In the genomic region with DNA sequence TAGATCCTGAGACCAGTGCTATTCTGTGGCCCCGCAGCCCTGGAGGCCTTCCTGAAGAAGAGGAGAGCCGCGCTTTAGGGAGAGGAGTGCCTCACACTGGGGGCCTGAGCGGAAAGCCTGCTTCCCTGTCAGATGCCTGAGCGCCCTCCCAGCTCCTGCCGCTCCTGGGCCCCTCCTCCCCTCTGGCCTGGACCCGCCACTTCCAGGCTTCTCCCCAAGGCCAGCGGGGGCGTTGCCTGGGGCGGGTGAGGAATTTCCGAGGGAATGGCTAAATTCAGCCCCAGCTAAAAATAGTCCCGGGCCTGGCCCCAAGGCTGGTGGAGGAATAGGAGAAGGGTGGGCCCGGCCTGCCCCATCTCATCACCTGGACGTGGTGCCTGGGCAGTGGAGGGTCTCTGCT, we compare ENCODE assay signal across 10 cellular contexts. TPM values are rescaled to one million over a fixed set of nuclear protein-coding genes. Genes with fewer than 3 reads are reported as not detected.
DNase-seq lines count a peak whose midpoint lies in the region; ATAC-seq and TF ChIP-seq lines count a peak whose summit lies in the region.
"Had no signal": no experiment of that assay in that cellular context is flagged by ENCODE, and none has a peak within 500 bp of the region (broad histone marks: within the 10 kb centered on the region; RNA-seq: fewer than 3 reads in every experiment).

No MANE protein-coding gene starts in this region.

- H3K4me2 ChIP-seq in SK-N-SH = peak overlapping the region; percentile 75

- H3K27ac ChIP-seq in SK-N-SH (ENCODE audit: low read depth in 2 of 2, low read length in 1 of 2) = peak overlapping the region; percentile 92 to 98

- peaks cover 98% of the 10 kb centered on the region for H3K79me2 ChIP-seq in SK-N-SH (ENCODE audit: insufficient read depth)

- intact Hi-C loops in natural killer cell (cut with micrococcal nuclease) = no loop called here
- intact Hi-C loops in activated T-helper 1 cell treated with anti-CD3 and anti-CD28 coated beads, Interleukin-12 subunit alpha, Interleukin-12 subunit beta, Interleukin-2, Interleukin-4 antibody, amounts not matched to agents 30 ng/mL and 10 ng/mL and 1 ng/mL, durations not matched to agents 14 hours and 24 hours and 36 hours (cut with micrococcal nuclease) = no loop called here

- no peak for TF ChIP-seq RAD21 in SK-N-SH (IDR thresholded peaks at IDR 0.05; ENCODE audit: low read length)

- DNase-seq in AG04449 (ENCODE audit: low read depth, low spot score) (no peak), SK-N-SH (peak; percentile 54), glomerular visceral epithelial cell (ENCODE audit: extremely low spot score) (peak; percentile 54), natural killer cell (no peak), DMS53 treated with DMSO at 0.1 percent for 48 hours (lab: John Stamatoyannopoulos, UW; ENCODE audit: unreplicated experiment) (no peak)
- DNase-seq in activated T-helper 1 cell treated with anti-CD3 and anti-CD28 coated beads, Interleukin-12 subunit alpha, Interleukin-12 subunit beta, Interleukin-2, Interleukin-4 antibody, amounts not matched to agents 30 ng/mL and 10 ng/mL and 1 ng/mL, durations not matched to agents 14 hours and 24 hours and 36 hours (ENCODE audit: low spot score) = no peak

- H3K9me3 Mint-ChIP-seq in nephron = no peaks in the 10 kb centered on the region
- no peaks in the 10 kb centered on the region for H3K9me3 Mint-ChIP-seq in natural killer cell
- H3K9me3 Mint-ChIP-seq in activated T-helper 1 cell treated with anti-CD3 and anti-CD28 coated beads, Interleukin-12 subunit alpha, Interleukin-12 subunit beta, Interleukin-2, Interleukin-4 antibody, amounts not matched to agents 30 ng/mL and 10 ng/mL and 1 ng/mL, durations not matched to agents 14 hours and 24 hours and 36 hours = no peaks in the 10 kb centered on the region

- peaks cover 79 to 84% of the 10 kb centered on the region in 2 experiments for H3K4me1 ChIP-seq in SK-N-SH (ENCODE audit: control insufficient read depth in 1 of 2, insufficient read depth in 2 of 2, low read depth in 1 of 2, low read length in 1 of 2)

- peaks cover 55% of the 10 kb centered on the region for H3F3A ChIP-seq in SK-N-SH (replicated peaks; ENCODE audit: insufficient read depth)

- H2AFZ ChIP-seq in SK-N-SH (ENCODE audit: low read depth) = no peak overlapping the region

- ATAC-seq in natural killer cell (no peak), HG02571 (IDR thresholded peaks at IDR 0.05; ENCODE audit: unreplicated experiment) (no peak)

- peaks cover 34% of the 10 kb centered on the region for H3K36me3 Mint-ChIP-seq in nephron (ENCODE audit: low read depth)
- H3K36me3 Mint-ChIP-seq in natural killer cell = no peaks in the 10 kb centered on the region
- H3K36me3 Mint-ChIP-seq in activated T-helper 1 cell treated with anti-CD3 and anti-CD28 coated beads, Interleukin-12 subunit alpha, Interleukin-12 subunit beta, Interleukin-2, Interleukin-4 antibody, amounts not matched to agents 30 ng/mL and 10 ng/mL and 1 ng/mL, durations not matched to agents 14 hours and 24 hours and 36 hours (ENCODE audit: low read depth) = no peaks in the 10 kb centered on the region

- H3K9me2 ChIP-seq in SK-N-SH = no peaks in the 10 kb centered on the region

- peaks cover 0 to 13% of the 10 kb centered on the region in 2 experiments for H3K36me3 ChIP-seq in SK-N-SH (replicated peaks in 1 of 2; ENCODE audit: control insufficient read depth in 1 of 2, insufficient read depth in 2 of 2, low read length in 1 of 2)

- CTCF ChIA-PET in AG04449 (lab: Yijun Ruan, JAX) (interaction anchor here (1.0 to 12.2 kb wide), 7 partner anchors 12 to 66 kb away, joined by 3 to 252 read pairs (median 6); partner anchors contain the start of gene ARHGEF17), SK-N-SH (lab: Yijun Ruan, JAX) (interaction anchor here (1.4 to 17.6 kb wide), 4 partner anchors 12 to 181 kb away, joined by 4 to 223 read pairs (median 28); partner anchors contain the start of genes ARHGEF17 and FCHSD2)

- H3K4me3 ChIP-seq in AG04449 (ENCODE audit: low read depth, low read length) = no peak overlapping the region
- H3K4me3 ChIP-seq in SK-N-SH (ENCODE audit: low read depth in 2 of 2, low read length in 1 of 2) = peak overlapping the region in 1 of 2 experiments; percentile 33; a peak in 1 of 4 replicates

- H3K27ac Mint-ChIP-seq in nephron (peak overlapping the region; percentile 89 to 96 (median 92)), natural killer cell (no peak overlapping the region)
- H3K27ac Mint-ChIP-seq in activated T-helper 1 cell treated with anti-CD3 and anti-CD28 coated beads, Interleukin-12 subunit alpha, Interleukin-12 subunit beta, Interleukin-2, Interleukin-4 antibody, amounts not matched to agents 30 ng/mL and 10 ng/mL and 1 ng/mL, durations not matched to agents 14 hours and 24 hours and 36 hours = no peak overlapping the region

- TF ChIP-seq CTCF in AG04449 (IDR thresholded peaks at IDR 0.05; ENCODE audit: insufficient read depth, low read length, missing control alignments) (peak; percentile 64), SK-N-SH (IDR thresholded peaks at IDR 0.05) (0 out of 2 replicates have a peak, but pooled peaks have one; percentile 6), nephron (IDR thresholded peaks at IDR 0.05; ENCODE audit: unreplicated experiment in 3 of 3) (no peak), natural killer cell (IDR thresholded peaks at IDR 0.05) (no peak)

- POLR2A ChIA-PET in AG04449 (lab: Yijun Ruan, JAX) = interaction anchor here (1.1 to 4.5 kb wide), 4 partner anchors 9 to 15 kb away, joined by 5 to 47 read pairs (median 12); partner anchors contain the start of gene ARHGEF17
- POLR2A ChIA-PET in SK-N-SH (lab: Yijun Ruan, JAX) = no interaction called here

- no peaks in the 10 kb centered on the region for H3K9me3 ChIP-seq in SK-N-SH

- H3K4me3 Mint-ChIP-seq in nephron = peak overlapping the region in 2 of 3 experiments; percentile 62 to 72
- no peak overlapping the region for H3K4me3 Mint-ChIP-seq in natural killer cell
- no peak overlapping the region for H3K4me3 Mint-ChIP-seq in activated T-helper 1 cell treated with anti-CD3 and anti-CD28 coated beads, Interleukin-12 subunit alpha, Interleukin-12 subunit beta, Interleukin-2, Interleukin-4 antibody, amounts not matched to agents 30 ng/mL and 10 ng/mL and 1 ng/mL, durations not matched to agents 14 hours and 24 hours and 36 hours
- H3K4me3 Mint-ChIP-seq: IgD-negative memory B cell had no signal

- no peaks in the 10 kb centered on the region for H3K27me3 ChIP-seq in SK-N-SH (ENCODE audit: insufficient read depth)

- 32% methylated on average over 8 of the region's 14 CpGs for WGBS in SK-N-SH (ENCODE audit: low lambda C conversion rate)

- peak in 1 of 2 experiments; percentile 39; a peak in 1 of 4 replicates for TF ChIP-seq EP300 in SK-N-SH (IDR thresholded peaks at IDR 0.05; ENCODE audit: borderline replicate concordance in 1 of 2, low read depth in 1 of 2, low read length in 1 of 2)

- H3K27me3 Mint-ChIP-seq in nephron (ENCODE audit: low read depth) = no peaks in the 10 kb centered on the region
- no peaks in the 10 kb centered on the region for H3K27me3 Mint-ChIP-seq in natural killer cell (ENCODE audit: low read depth in 2 of 2)
- peaks cover 2% of the 10 kb centered on the region for H3K27me3 Mint-ChIP-seq in activated T-helper 1 cell treated with anti-CD3 and anti-CD28 coated beads, Interleukin-12 subunit alpha, Interleukin-12 subunit beta, Interleukin-2, Interleukin-4 antibody, amounts not matched to agents 30 ng/mL and 10 ng/mL and 1 ng/mL, durations not matched to agents 14 hours and 24 hours and 36 hours (ENCODE audit: insufficient read depth)

- H3K4me1 Mint-ChIP-seq in nephron = peaks cover 89% of the 10 kb centered on the region
- H3K4me1 Mint-ChIP-seq in natural killer cell = peaks cover 0 to 13% of the 10 kb centered on the region in 2 donors
- no peaks in the 10 kb centered on the region for H3K4me1 Mint-ChIP-seq in activated T-helper 1 cell treated with anti-CD3 and anti-CD28 coated beads, Interleukin-12 subunit alpha, Interleukin-12 subunit beta, Interleukin-2, Interleukin-4 antibody, amounts not matched to agents 30 ng/mL and 10 ng/mL and 1 ng/mL, durations not matched to agents 14 hours and 24 hours and 36 hours (ENCODE audit: low read depth)

- H4K20me1 ChIP-seq in SK-N-SH (ENCODE audit: insufficient read depth) = peaks cover 11% of the 10 kb centered on the region; the same call in 1 of the 2 replicates

- H3K9ac ChIP-seq in SK-N-SH = peak overlapping the region; percentile 65

TF ChIP-seq in SK-N-SH, 30 proteins besides CTCF, POLR2A, EP300 and RAD21 (continues in another document):
- peak; percentile 41; the same call in 1 of the 2 replicates for TF ChIP-seq SIN3A (IDR thresholded peaks at IDR 0.05; ENCODE audit: borderline replicate concordance, low read depth, low read length)
- TF ChIP-seq, protein P1, sequence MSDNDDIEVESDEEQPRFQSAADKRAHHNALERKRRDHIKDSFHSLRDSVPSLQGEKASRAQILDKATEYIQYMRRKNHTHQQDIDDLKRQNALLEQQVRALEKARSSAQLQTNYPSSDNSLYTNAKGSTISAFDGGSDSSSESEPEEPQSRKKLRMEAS (IDR thresholded peaks at IDR 0.05; ENCODE audit: low read depth) = no peak; the same call in 1 of the 2 replicates

RNA-seq across cellular contexts. Expression of gene ARHGEF17, which starts 15.4 kb away (rescaled TPM):
- 45.9 and 48.4 TPM in 2 replicates for polyA plus RNA-seq in SK-N-SH (2012; rRNA removed)
- 8.0 and 13.3 TPM in 2 replicates for polyA plus RNA-seq in SK-N-SH (2012; cell fraction: cytosol; rRNA removed)
- polyA plus RNA-seq in SK-N-SH (2012; cell fraction: nucleus; rRNA removed) = 273 and 324 TPM in 2 replicates
- total RNA-seq in natural killer cell = under 1 TPM; 0.02 to 0.88 (median 0.50) TPM
- 0.05 TPM in 1 of 2 replicates, not detected in the other for total RNA-seq in activated T-helper 1 cell treated with anti-CD3 and anti-CD28 coated beads, Interleukin-12 subunit alpha, Interleukin-12 subunit beta, Interleukin-2, Interleukin-4 antibody, amounts not matched to agents 30 ng/mL and 10 ng/mL and 1 ng/mL, durations not matched to agents 14 hours and 24 hours and 36 hours
- total RNA-seq: T-helper 1 cell treated with Interleukin-12 subunit alpha and Interleukin-12 subunit beta and Interleukin-4 antibody, amounts not matched to agents 30 ng/mL and 1 ng/mL, for 36 hours had no signal
- polyA plus RNA-seq: IgD-negative memory B cell had no signal

RNA-seq across cellular contexts. Expression of gene P2RY6, which starts 51.3 kb away (rescaled TPM):
- 0.15 and 0.16 TPM in 2 replicates for polyA plus RNA-seq in SK-N-SH (2012; rRNA removed)
- polyA plus RNA-seq in SK-N-SH (2012; cell fraction: cytosol; rRNA removed) = 0.09 and 0.31 TPM in 2 replicates
- 0.26 and 0.27 TPM in 2 replicates for polyA plus RNA-seq in SK-N-SH (2012; cell fraction: nucleus; rRNA removed)
- under 1 TPM in 2 of 3 donors, not detected in 1; 0.24 to 0.40 TPM for total RNA-seq in natural killer cell
- total RNA-seq in activated T-helper 1 cell treated with anti-CD3 and anti-CD28 coated beads, Interleukin-12 subunit alpha, Interleukin-12 subunit beta, Interleukin-2, Interleukin-4 antibody, amounts not matched to agents 30 ng/mL and 10 ng/mL and 1 ng/mL, durations not matched to agents 14 hours and 24 hours and 36 hours = not detected in 2 replicates
- total RNA-seq: T-helper 1 cell treated with Interleukin-12 subunit alpha and Interleukin-12 subunit beta and Interleukin-4 antibody, amounts not matched to agents 30 ng/mL and 1 ng/mL, for 36 hours had no signal
- polyA plus RNA-seq: IgD-negative memory B cell had no signal

RNA-seq across cellular contexts. Expression of gene RELT, which starts 52.7 kb away (rescaled TPM):
- polyA plus RNA-seq in SK-N-SH (2012; rRNA removed) = 4.3 and 5.5 TPM in 2 replicates
- 1.9 and 2.5 TPM in 2 replicates for polyA plus RNA-seq in SK-N-SH (2012; cell fraction: cytosol; rRNA removed)
- polyA plus RNA-seq in SK-N-SH (2012; cell fraction: nucleus; rRNA removed) = 12.2 and 12.5 TPM in 2 replicates
- total RNA-seq in natural killer cell = 100 to 1,000 TPM; 132 to 264 (median 151) TPM
- total RNA-seq in activated T-helper 1 cell treated with anti-CD3 and anti-CD28 coated beads, Interleukin-12 subunit alpha, Interleukin-12 subunit beta, Interleukin-2, Interleukin-4 antibody, amounts not matched to agents 30 ng/mL and 10 ng/mL and 1 ng/mL, durations not matched to agents 14 hours and 24 hours and 36 hours = 34.6 and 37.6 TPM in 2 replicates

Comparison
In these comparisons a context has a peak if more than half of its experiments do, and no peak if none do; other contexts are left out.
1. DNase-seq: peak in SK-N-SH (single experiment) and glomerular visceral epithelial cell (single experiment); none in AG04449 (single experiment), natural killer cell (single experiment), DMS53 treated with DMSO at 0.1 percent for 48 hours (single experiment) and activated T-helper 1 cell treated with anti-CD3 and anti-CD28 coated beads, Interleukin-12 subunit alpha, Interleukin-12 subunit beta, Interleukin-2, Interleukin-4 antibody, amounts not matched to agents 30 ng/mL and 10 ng/mL and 1 ng/mL, durations not matched to agents 14 hours and 24 hours and 36 hours (single experiment).
2. CTCF ChIP-seq: peak in AG04449 (single experiment) and SK-N-SH (single experiment); none in nephron (0 of 3) and natural killer cell (single experiment).
3. H3K27ac Mint-ChIP-seq: peak in nephron (3 of 3); none in natural killer cell (0 of 2) and activated T-helper 1 cell treated with anti-CD3 and anti-CD28 coated beads, Interleukin-12 subunit alpha, Interleukin-12 subunit beta, Interleukin-2, Interleukin-4 antibody, amounts not matched to agents 30 ng/mL and 10 ng/mL and 1 ng/mL, durations not matched to agents 14 hours and 24 hours and 36 hours (single experiment).
4. H3K4me3 Mint-ChIP-seq: peak in nephron (2 of 3); none in natural killer cell (single experiment) and activated T-helper 1 cell treated with anti-CD3 and anti-CD28 coated beads, Interleukin-12 subunit alpha, Interleukin-12 subunit beta, Interleukin-2, Interleukin-4 antibody, amounts not matched to agents 30 ng/mL and 10 ng/mL and 1 ng/mL, durations not matched to agents 14 hours and 24 hours and 36 hours (single experiment).